19 cellular contexts compared by ENCODE assay signal in the genomic region with DNA sequence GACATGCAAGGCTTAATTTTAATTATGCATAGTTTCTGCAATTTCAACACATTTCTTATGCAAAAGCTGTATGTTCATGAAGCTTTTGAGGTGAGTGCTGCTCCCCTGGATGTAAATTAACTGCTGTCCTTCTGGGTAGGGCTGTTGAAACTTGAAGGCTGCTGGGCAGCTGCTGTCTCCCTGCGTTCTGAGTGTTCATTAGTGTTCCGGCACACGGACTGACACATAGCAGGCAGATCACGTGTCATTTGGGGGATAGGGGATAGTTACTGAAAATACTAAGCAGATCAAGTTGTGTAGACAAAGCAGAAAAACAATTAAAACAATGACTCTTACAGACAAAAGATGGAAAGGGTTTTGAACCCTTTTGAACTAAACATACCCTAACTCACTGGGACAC.
"Had no signal": no experiment of that assay in that cellular context is flagged by ENCODE, and none has a peak within 500 bp of the region (broad histone marks: within the 10 kb centered on the region; RNA-seq: fewer than 3 reads in every experiment).

No MANE protein-coding gene starts in this region.

- DNase-seq: activated CD4-positive, alpha-beta T cell treated with anti-CD3 and anti-CD28 coated beads, Interleukin-2, amount 50 U/mL, for 4 hours; activated effector memory CD4-positive, alpha-beta T cell treated with anti-CD3 and anti-CD28 coated beads, Interleukin-2, amount 50 U/mL, for 16 hours; activated naive CD4-positive, alpha-beta T cell treated with anti-CD3 and anti-CD28 coated beads, Interleukin-2, amount 50 U/mL, for 16 hours; activated T-cell treated with anti-CD3 and anti-CD28 coated beads, Interleukin-2, amount 50 U/mL, for 72 hours; aorta; effector CD8-positive, alpha-beta T cell; immature natural killer cell; kidney glomerular epithelial cell; mesenchymal stem cell; mucosa of descending colon; naive thymus-derived CD8-positive, alpha-beta T cell; nucleus accumbens; small intestine; stimulated activated CD4-positive, alpha-beta T cell treated with anti-CD3 and anti-CD28 coated beads, Interleukin-15, amount 100 ng/mL, for 24 hours; stimulated activated CD4-positive, alpha-beta T cell treated with anti-CD3 and anti-CD28 coated beads, Interleukin-2, amount 100 ng/mL, for 48 hours; stimulated activated naive CD8-positive, alpha-beta T cell treated with anti-CD3 and anti-CD28 coated beads, Interleukin-15, amount 100 ng/mL, for 72 hours; WERI-Rb-1 had no signal

- H3K27me3 ChIP-seq: gastroesophageal sphincter had no signal

- H3K36me3 ChIP-seq: gastroesophageal sphincter, WERI-Rb-1 had no signal

- H3K9me3 ChIP-seq: gastroesophageal sphincter, mucosa of descending colon had no signal

- H3K4me3 ChIP-seq: gastroesophageal sphincter, mucosa of descending colon had no signal

- ATAC-seq: activated T-cell treated with anti-CD3 and anti-CD28 coated beads, Interleukin-2, amount 50 U/mL, for 72 hours; esophagus mucosa; gastroesophageal sphincter; mucosa of descending colon; naive thymus-derived CD8-positive, alpha-beta T cell; stimulated activated naive CD8-positive, alpha-beta T cell treated with anti-CD3 and anti-CD28 coated beads, Interleukin-15, amount 100 ng/mL, for 72 hours had no signal

- H3K27ac ChIP-seq: gastroesophageal sphincter, WERI-Rb-1 had no signal
